3 cellular contexts compared by ENCODE assay signal in genomic region chr2:16154061-16154460, GRCh38.
"Had no signal": no experiment of that assay in that cellular context is flagged by ENCODE, and none has a peak within 500 bp of the region (broad histone marks: within the 10 kb centered on the region; RNA-seq: fewer than 3 reads in every experiment).

No MANE protein-coding gene starts in this region.

- ATAC-seq: GM12878 had no signal

- DNase-seq: GDM1, GF-D8 had no signal
